8 cellular contexts compared by ENCODE assay signal in the genomic region with DNA sequence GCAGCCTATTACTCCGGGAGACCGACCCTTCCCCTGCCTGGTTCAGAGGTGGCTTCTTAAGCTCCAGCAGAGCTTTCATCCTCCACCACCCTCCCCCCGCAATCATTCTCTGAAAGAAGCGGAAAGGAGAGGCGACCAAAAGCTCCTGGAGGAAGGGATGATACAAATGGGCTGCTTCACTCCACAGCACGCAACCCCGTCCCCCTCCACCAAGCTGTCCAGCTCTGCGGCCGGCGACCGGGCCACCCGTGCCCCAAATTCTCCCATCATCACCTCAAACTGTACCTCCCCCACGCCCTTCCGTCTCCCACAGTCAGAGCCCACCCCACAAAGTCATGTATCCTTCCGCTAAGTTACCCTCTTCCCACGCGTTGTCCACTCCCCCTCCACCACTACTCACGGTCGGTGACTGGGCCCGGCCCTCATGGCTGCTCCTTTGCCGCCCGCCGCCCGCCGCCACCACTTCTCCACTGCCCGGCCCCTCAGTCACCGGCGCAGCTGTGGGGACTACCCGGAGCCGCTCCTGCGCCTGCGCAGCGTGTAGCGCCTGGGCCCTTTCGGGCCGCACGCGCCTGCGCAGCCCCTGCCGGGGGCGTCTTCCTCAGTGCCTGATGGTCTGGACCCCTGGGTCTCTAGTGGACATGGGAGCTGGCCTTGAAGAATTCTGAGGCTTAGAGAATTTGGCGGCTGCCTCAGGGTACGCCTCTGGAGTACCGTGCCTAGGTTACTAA. TPM values are rescaled to one million over a fixed set of nuclear protein-coding genes. Genes with fewer than 3 reads are reported as not detected.
DNase-seq lines count a peak whose midpoint lies in the region; ATAC-seq, FAIRE-seq and TF ChIP-seq lines count a peak whose summit lies in the region.

A gene with protein sequence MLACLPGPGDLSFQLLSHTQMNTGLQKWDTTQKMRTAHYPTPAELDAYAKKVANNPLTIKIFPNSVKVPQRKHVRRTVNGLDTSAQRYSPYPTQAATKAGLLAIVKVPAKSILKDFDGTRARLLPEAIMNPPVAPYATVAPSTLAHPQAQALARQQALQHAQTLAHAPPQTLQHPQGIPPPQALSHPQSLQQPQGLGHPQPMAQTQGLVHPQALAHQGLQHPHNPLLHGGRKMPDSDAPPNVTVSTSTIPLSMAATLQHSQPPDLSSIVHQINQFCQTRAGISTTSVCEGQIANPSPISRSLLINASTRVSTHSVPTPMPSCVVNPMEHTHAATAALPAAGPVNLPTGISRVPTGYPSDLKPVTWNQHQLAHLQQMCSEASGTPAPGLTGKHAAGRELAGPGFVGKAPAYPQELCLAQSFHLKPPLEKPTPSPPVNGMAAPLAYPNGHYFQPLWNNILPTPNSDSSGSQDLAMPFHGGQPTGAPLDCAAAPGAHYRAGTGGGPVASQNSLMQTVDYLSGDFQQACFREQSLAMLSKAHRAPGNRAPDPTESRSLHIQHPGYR (minus strand): TSS at position 509 of the 731 bp plus-strand sequence. CDS start 76,123 bp downstream, outside the sequence.

- H3K4me3 Mint-ChIP-seq in astrocyte (ENCODE audit: unreplicated experiment): peak within 1 kb of the TSS; percentile 99

- H3K9me3 ChIP-seq in astrocyte (ENCODE audit: insufficient read depth, low read depth, low read length) (no peaks in the 10 kb centered on the region), vagina (no peaks in the 10 kb centered on the region)

- peak within 1 kb of the TSS; percentile 93 for H3K4me2 ChIP-seq in astrocyte (ENCODE audit: low read length)

- peaks cover 13% of the 10 kb centered on the region for H4K20me1 ChIP-seq in astrocyte (ENCODE audit: insufficient read depth, low read length)

- H3K27ac Mint-ChIP-seq in astrocyte (ENCODE audit: unreplicated experiment): peak within 1 kb of the TSS; percentile 97

- TF ChIP-seq POLR2A in vagina (IDR thresholded peaks at IDR 0.05): peak in 1 of 2 donors; percentile 43

- TF ChIP-seq CTCF in GM12875 (IDR thresholded peaks at IDR 0.05; ENCODE audit: borderline replicate concordance, insufficient read depth, low read depth, low read length) (no peak), astrocyte (IDR thresholded peaks at IDR 0.05; ENCODE audit: insufficient read depth, low read depth, low read length) (no peak), vagina (IDR thresholded peaks at IDR 0.05) (no peak)

- H3K36me3 Mint-ChIP-seq in astrocyte (ENCODE audit: low read depth, unreplicated experiment): no peaks in the 10 kb centered on the region

- H3K4me3 ChIP-seq in GM12875 (ENCODE audit: low read depth, low read length) (peak within 1 kb of the TSS; percentile 91), astrocyte (ENCODE audit: insufficient read depth, low read depth, low read length) (peak within 1 kb of the TSS; percentile 92), rectal smooth muscle tissue (ENCODE audit: low read length) (peak within 1 kb of the TSS; percentile 81), vagina (peak within 1 kb of the TSS; percentile 61 to 85)

- peak; percentile 75 for ATAC-seq in HG02852 (IDR thresholded peaks at IDR 0.05; ENCODE audit: unreplicated experiment)

- no peaks in the 10 kb centered on the region for H3K9me3 Mint-ChIP-seq in astrocyte (ENCODE audit: unreplicated experiment)

- peaks cover 49% of the 10 kb centered on the region for H3K79me2 ChIP-seq in astrocyte (ENCODE audit: insufficient read depth, low read length)

- intact Hi-C loops in vagina (cut with DNase I): no loop called here

- H3K27ac ChIP-seq in astrocyte (ENCODE audit: low read depth, low read length) (peak within 1 kb of the TSS; percentile 61), rectal smooth muscle tissue (ENCODE audit: low read depth, low read length) (peak within 1 kb of the TSS; percentile 70), vagina (peak within 1 kb of the TSS; percentile 76)

- H3K36me3 ChIP-seq in astrocyte (ENCODE audit: insufficient read depth, low read length) (no peaks in the 10 kb centered on the region), rectal smooth muscle tissue (ENCODE audit: control insufficient read depth, insufficient read depth, low read length) (no peaks in the 10 kb centered on the region), vagina (no peaks in the 10 kb centered on the region)

- H3K27me3 Mint-ChIP-seq in astrocyte (ENCODE audit: low read depth, unreplicated experiment): no peaks in the 10 kb centered on the region

- H3K9ac ChIP-seq in astrocyte (ENCODE audit: low read length) (peak within 1 kb of the TSS; percentile 90), rectal smooth muscle tissue (ENCODE audit: low read length) (peak within 1 kb of the TSS; percentile 59)

- peaks cover 14% of the 10 kb centered on the region for H3K4me1 Mint-ChIP-seq in astrocyte (ENCODE audit: low read depth, unreplicated experiment)

- peak within 1 kb of the TSS; percentile 88 for H2AFZ ChIP-seq in astrocyte (ENCODE audit: low read depth, low read length)

- H3K4me1 ChIP-seq in astrocyte (ENCODE audit: insufficient read depth, low read length): peaks cover 8% of the 10 kb centered on the region
- H3K4me1 ChIP-seq in rectal smooth muscle tissue (ENCODE audit: control insufficient read depth, insufficient read depth, low read length): no peaks in the 10 kb centered on the region
- peaks cover 16% of the 10 kb centered on the region for H3K4me1 ChIP-seq in vagina

- no peaks in the 10 kb centered on the region for H3K27me3 ChIP-seq in astrocyte (ENCODE audit: insufficient read depth, low read length)
- H3K27me3 ChIP-seq in rectal smooth muscle tissue (ENCODE audit: control insufficient read depth, insufficient read depth, low read length): no peaks in the 10 kb centered on the region
- no peaks in the 10 kb centered on the region for H3K27me3 ChIP-seq in vagina

- DNase-seq in NCI-H187 (lab: John Stamatoyannopoulos, UW) (peak; percentile 69 to 72), T-helper 22 cell (ENCODE audit: low read depth) (peak; percentile 78), astrocyte (ENCODE audit: low read depth) (peak; percentile 54), hepatic stellate cell (ENCODE audit: low spot score) (peak; percentile 99), vagina (ENCODE audit: extremely low spot score in 2 of 2) (no peak)

- no peak for FAIRE-seq in astrocyte (lab: Jason Lieb, UNC)

RNA-seq across cellular contexts. Expression of the gene that starts here (rescaled TPM):
- total RNA-seq in astrocyte: 51.4 and 53.0 TPM in 2 replicates
- 14.2 TPM for total RNA-seq in vagina

Comparison
In these comparisons a context has a peak if more than half of its experiments do, and no peak if none do; other contexts are left out.
1. DNase-seq: peak in NCI-H187 (2 of 2), T-helper 22 cell (single experiment), astrocyte (single experiment) and hepatic stellate cell (single experiment); none in vagina (0 of 2).
2. Peak in every context shown above with its lines, with median percentiles within 50 percentile points of each other: H3K4me3 ChIP-seq and H3K27ac ChIP-seq.